ENCODE assay signal across 19 cellular contexts in the genomic region with DNA sequence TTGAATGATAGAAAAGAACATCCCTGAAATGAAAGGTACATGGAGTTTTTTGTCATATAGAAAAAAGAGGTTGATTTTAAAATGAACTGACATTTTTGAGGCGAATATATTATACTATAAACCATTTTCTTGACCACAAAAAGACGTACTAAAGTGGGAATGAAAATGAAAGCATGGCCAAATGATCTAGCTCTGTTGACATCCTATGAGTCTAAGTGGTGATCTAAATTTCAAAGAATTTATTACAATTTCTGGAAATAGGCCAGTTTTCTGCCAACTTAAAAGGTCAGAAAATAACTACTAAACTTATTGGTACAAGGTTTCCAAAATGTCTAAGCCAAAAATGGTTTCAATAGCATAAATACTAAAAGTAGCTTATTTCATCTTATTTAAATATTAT.
DNase-seq lines count a peak whose midpoint lies in the region; FAIRE-seq and TF ChIP-seq lines count a peak whose summit lies in the region.
"Had no signal": no experiment of that assay in that cellular context is flagged by ENCODE, and none has a peak within 500 bp of the region (broad histone marks: within the 10 kb centered on the region; RNA-seq: fewer than 3 reads in every experiment).

No MANE protein-coding gene starts in this region.

- intact Hi-C loops in transverse colon (cut with DNase I; ENCODE audit: low total_unique reads): no loop called here

- DNase-seq in M059J (ENCODE audit: low read depth): peak; percentile 29
- peak; percentile 12 for DNase-seq in astrocyte (ENCODE audit: low read depth)
- peak; percentile 8 for DNase-seq in kidney glomerular epithelial cell (lab: John Stamatoyannopoulos, UW)
- no peak for DNase-seq in GM19238 (ENCODE audit: insufficient read length, low spot score)
- DNase-seq in D721Med (ENCODE audit: insufficient read length, low spot score): no peak
- no peak for DNase-seq in progenitor cell of endocrine pancreas (ENCODE audit: low spot score, unreplicated experiment)
- no peak for DNase-seq in transverse colon
- DNase-seq: CD8-positive, alpha-beta T cell; DMS79; H9; KG1; NCI-H1048; NCI-H146; NCI-H2107; NCI-H2227 treated with DMSO at 0.1 percent for 48 hours; NCI-H524 treated with DMSO at 0.1 percent for 48 hours; SHP77 treated with DMSO at 0.1 percent for 48 hours had no signal

- H3K4me3 ChIP-seq in astrocyte (ENCODE audit: insufficient read depth, low read depth, low read length) (no peak overlapping the region), transverse colon (no peak overlapping the region)
- H3K4me3 ChIP-seq: BLaER1 had no signal

- H3K4me2 ChIP-seq in astrocyte (ENCODE audit: low read length): no peak overlapping the region
- H3K4me2 ChIP-seq: BLaER1 had no signal

- no peak for TF ChIP-seq POLR2A in transverse colon (IDR thresholded peaks at IDR 0.05)

- FAIRE-seq in astrocyte (lab: Jason Lieb, UNC): no peak
- FAIRE-seq in D721Med (lab: Jason Lieb, UNC): no peak
- FAIRE-seq: RCC 7860 had no signal

- TF ChIP-seq CTCF in astrocyte (IDR thresholded peaks at IDR 0.05; ENCODE audit: insufficient read depth, low read depth, low read length) (no peak), D721Med (IDR thresholded peaks at IDR 0.05; ENCODE audit: insufficient read depth, missing control alignments) (no peak), progenitor cell of endocrine pancreas (IDR thresholded peaks at IDR 0.05; ENCODE audit: unreplicated experiment) (no peak), transverse colon (IDR thresholded peaks at IDR 0.05) (no peak)

- H3K27me3 Mint-ChIP-seq in astrocyte (ENCODE audit: low read depth, unreplicated experiment) (no peaks in the 10 kb centered on the region), progenitor cell of endocrine pancreas (no peaks in the 10 kb centered on the region)

- no peaks in the 10 kb centered on the region for H3K79me2 ChIP-seq in astrocyte (ENCODE audit: insufficient read depth, low read length)

- no peaks in the 10 kb centered on the region for H4K20me1 ChIP-seq in astrocyte (ENCODE audit: insufficient read depth, low read length)
- H4K20me1 ChIP-seq: BLaER1 had no signal

- in situ Hi-C loops in transverse colon (cut with MboI; ENCODE audit: low pct_ligation_motif_present in 1 of 4, low pct_unique_long_range_greater_than_20kb in 1 of 4, low sequenced_read_pairs in 3 of 4): no loop called here

- H3K27ac ChIP-seq in astrocyte (ENCODE audit: low read depth, low read length): no peak overlapping the region
- H3K27ac ChIP-seq in transverse colon: no peak overlapping the region
- H3K27ac ChIP-seq: BLaER1 had no signal

- H3K27ac Mint-ChIP-seq in astrocyte (ENCODE audit: unreplicated experiment) (no peak overlapping the region), progenitor cell of endocrine pancreas (no peak overlapping the region)
- H3K27ac Mint-ChIP-seq: CD8-positive, alpha-beta T cell; H9 had no signal

- H3K36me3 Mint-ChIP-seq in astrocyte (ENCODE audit: low read depth, unreplicated experiment) (no peaks in the 10 kb centered on the region), progenitor cell of endocrine pancreas (ENCODE audit: insufficient read depth) (no peaks in the 10 kb centered on the region)
- H3K36me3 Mint-ChIP-seq: CD8-positive, alpha-beta T cell had no signal

- no peak overlapping the region for H3K9ac ChIP-seq in astrocyte (ENCODE audit: low read length)
- H3K9ac ChIP-seq: BLaER1 had no signal

- no peaks in the 10 kb centered on the region for H3K36me3 ChIP-seq in astrocyte (ENCODE audit: insufficient read depth, low read length)
- no peaks in the 10 kb centered on the region for H3K36me3 ChIP-seq in transverse colon
- H3K36me3 ChIP-seq: BLaER1 had no signal

- H2AFZ ChIP-seq in astrocyte (ENCODE audit: low read depth, low read length): no peak overlapping the region

- TF ChIP-seq EP300 in transverse colon (IDR thresholded peaks at IDR 0.05; ENCODE audit: low read depth): no peak

- H3K9me3 ChIP-seq in astrocyte (ENCODE audit: insufficient read depth, low read depth, low read length): no peaks in the 10 kb centered on the region
- no peaks in the 10 kb centered on the region for H3K9me3 ChIP-seq in transverse colon
- H3K9me3 ChIP-seq: BLaER1 had no signal

- no peak overlapping the region for H3K4me3 Mint-ChIP-seq in astrocyte (ENCODE audit: unreplicated experiment)
- no peak overlapping the region for H3K4me3 Mint-ChIP-seq in progenitor cell of endocrine pancreas (ENCODE audit: low read depth)
- H3K4me3 Mint-ChIP-seq: CD8-positive, alpha-beta T cell; H9 had no signal

- H3K4me1 ChIP-seq in astrocyte (ENCODE audit: insufficient read depth, low read length) (no peaks in the 10 kb centered on the region), transverse colon (no peaks in the 10 kb centered on the region)
- H3K4me1 ChIP-seq: BLaER1 had no signal

- H3K9me3 Mint-ChIP-seq in astrocyte (ENCODE audit: unreplicated experiment) (no peaks in the 10 kb centered on the region), progenitor cell of endocrine pancreas (ENCODE audit: low read depth) (no peaks in the 10 kb centered on the region)
- H3K9me3 Mint-ChIP-seq: H9 had no signal

- H3K4me1 Mint-ChIP-seq in astrocyte (ENCODE audit: low read depth, unreplicated experiment) (no peaks in the 10 kb centered on the region), progenitor cell of endocrine pancreas (ENCODE audit: low read depth) (no peaks in the 10 kb centered on the region)
- H3K4me1 Mint-ChIP-seq: H9 had no signal

- 18 to 42% methylated on average over 2 of the region's 2 CpGs for WGBS in transverse colon (ENCODE audit: low coverage in 1 of 2), 2 donors

- no peaks in the 10 kb centered on the region for H3K27me3 ChIP-seq in astrocyte (ENCODE audit: insufficient read depth, low read length)
- no peaks in the 10 kb centered on the region for H3K27me3 ChIP-seq in transverse colon
- H3K27me3 ChIP-seq: BLaER1 had no signal

Comparison
In these comparisons a context has a peak if more than half of its experiments do, and no peak if none do; other contexts are left out.
1. DNase-seq: peak in M059J (single experiment), astrocyte (single experiment) and kidney glomerular epithelial cell (single experiment); none in GM19238 (single experiment), D721Med (single experiment), progenitor cell of endocrine pancreas (single experiment) and transverse colon (single experiment).